Comparison of ENCODE assay signal across 34 cellular contexts in genomic region chr4:164872481-164872880, GRCh38. TPM values are rescaled to one million over a fixed set of nuclear protein-coding genes. Genes with fewer than 3 reads are reported as not detected.
"Had no signal": no experiment of that assay in that cellular context is flagged by ENCODE, and none has a peak within 500 bp of the region (broad histone marks: within the 10 kb centered on the region; RNA-seq: fewer than 3 reads in every experiment).

No MANE protein-coding gene starts in this region.

- H3K27ac Mint-ChIP-seq: activated CD4-positive, alpha-beta memory T cell treated with anti-CD3 and anti-CD28 coated beads for 36 hours; activated CD4-positive, alpha-beta T cell treated with anti-CD3 and anti-CD28 coated beads for 36 hours; activated CD4-positive, alpha-beta T cell treated with anti-CD3 and anti-CD28 coated beads, Interleukin-2, amount 10 ng/mL, durations not matched to agents 24 days and 14 days; activated CD8-positive, alpha-beta memory T cell treated with anti-CD3 and anti-CD28 coated beads, Interleukin-2, amount 10 ng/mL, durations not matched to agents 7 days and 5 days; activated CD8-positive, alpha-beta T cell treated with anti-CD3 and anti-CD28 coated beads, Interleukin-2, amount 10 ng/mL, durations not matched to agents 7 days and 5 days; activated naive CD4-positive, alpha-beta T cell treated with anti-CD3 and anti-CD28 coated beads, Interleukin-2, amount 10 ng/mL, durations not matched to agents 7 days and 5 days; activated naive CD4-positive, alpha-beta T cell treated with anti-CD3 and anti-CD28 coated beads, Interleukin-2, amount 50 U/mL, for 72 hours; activated naive CD8-positive, alpha-beta T cell treated with anti-CD3 and anti-CD28 coated beads, Interleukin-2, amount 10 ng/mL, durations not matched to agents 7 days and 5 days; brain; dendritic cell treated with granulocyte-macrophage colony-stimulating factor and Interleukin-4, amounts not matched to agents 40 ng/mL and 50 ng/mL, for 4 days; endodermal cell; T-helper 17 cell; T-helper 2 cell treated with Interferon-gamma antibody and Interleukin-4, amounts not matched to agents 5 μg/mL and 100 μg/mL, for 36 hours had no signal

- H3K9me3 Mint-ChIP-seq: activated CD4-positive, alpha-beta memory T cell treated with anti-CD3 and anti-CD28 coated beads for 36 hours; activated CD4-positive, alpha-beta T cell treated with anti-CD3 and anti-CD28 coated beads, Interleukin-2, amount 10 ng/mL, durations not matched to agents 24 days and 14 days; activated naive CD4-positive, alpha-beta T cell treated with anti-CD3 and anti-CD28 coated beads, Interleukin-2, amount 10 ng/mL, durations not matched to agents 7 days and 5 days; activated naive CD4-positive, alpha-beta T cell treated with anti-CD3 and anti-CD28 coated beads, Interleukin-2, amount 50 U/mL, for 72 hours; activated naive CD8-positive, alpha-beta T cell treated with anti-CD3 and anti-CD28 coated beads, Interleukin-2, amount 10 ng/mL, durations not matched to agents 7 days and 5 days; T-helper 2 cell treated with Interferon-gamma antibody and Interleukin-4, amounts not matched to agents 5 μg/mL and 100 μg/mL, for 36 hours had no signal

- ATAC-seq: activated CD4-positive, alpha-beta T cell treated with anti-CD3 and anti-CD28 coated beads for 36 hours; activated CD8-positive, alpha-beta memory T cell treated with anti-CD3 and anti-CD28 coated beads, Interleukin-2, amount 10 ng/mL, durations not matched to agents 7 days and 5 days; activated CD8-positive, alpha-beta T cell treated with anti-CD3 and anti-CD28 coated beads, Interleukin-2, amount 10 ng/mL, durations not matched to agents 7 days and 5 days; activated naive CD4-positive, alpha-beta T cell treated with anti-CD3 and anti-CD28 coated beads, Interleukin-2, amount 50 U/mL, for 72 hours; esophagus mucosa; heart left ventricle; T-helper 17 cell had no signal

- DNase-seq: activated CD4-positive, alpha-beta memory T cell treated with anti-CD3 and anti-CD28 coated beads for 36 hours; activated CD4-positive, alpha-beta T cell treated with anti-CD3 and anti-CD28 coated beads for 36 hours; activated CD4-positive, alpha-beta T cell treated with anti-CD3 and anti-CD28 coated beads, Interleukin-2, amount 10 ng/mL, durations not matched to agents 24 days and 14 days; activated CD4-positive, CD25-positive, alpha-beta regulatory T cell; activated CD4-positive, CD25-positive, alpha-beta regulatory T cell treated with anti-CD3 and anti-CD28 coated beads, Interleukin-2, amount 50 U/mL, for 72 hours; activated CD8-positive, alpha-beta memory T cell treated with anti-CD3 and anti-CD28 coated beads, Interleukin-2, amount 10 ng/mL, durations not matched to agents 7 days and 5 days; activated CD8-positive, alpha-beta memory T cell treated with anti-CD3 and anti-CD28 coated beads, Interleukin-2, amount 50 U/mL, for 4 hours; activated CD8-positive, alpha-beta T cell treated with anti-CD3 and anti-CD28 coated beads, Interleukin-2, amount 10 ng/mL, durations not matched to agents 7 days and 5 days; activated gamma-delta T cell; activated naive CD4-positive, alpha-beta T cell; activated naive CD4-positive, alpha-beta T cell treated with anti-CD3 and anti-CD28 coated beads, Interleukin-2, amount 10 ng/mL, durations not matched to agents 7 days and 5 days; activated naive CD8-positive, alpha-beta T cell treated with anti-CD3 and anti-CD28 coated beads, Interleukin-2, amount 10 ng/mL, durations not matched to agents 7 days and 5 days; activated T-cell treated with anti-CD3 and anti-CD28 coated beads, Interleukin-2, amount 50 U/mL, for 1 hour; activated T-cell treated with anti-CD3 and anti-CD28 coated beads, Interleukin-2, amount 50 U/mL, for 48 hours; dorsolateral prefrontal cortex; effector memory CD4-positive, alpha-beta T cell; endodermal cell; foreskin fibroblast; glutamatergic neuron; heart left ventricle; T-helper 17 cell; T1000 had no signal

- H3K27me3 ChIP-seq: ascending aorta, breast epithelium, cardiac muscle cell had no signal

- H3K27ac ChIP-seq: ascending aorta, breast epithelium, cardiac muscle cell, coronary artery, dorsolateral prefrontal cortex, heart left ventricle had no signal

- H3K4me3 ChIP-seq: ascending aorta, breast epithelium, cardiac muscle cell, coronary artery, dorsolateral prefrontal cortex, heart left ventricle had no signal

- H3K27me3 Mint-ChIP-seq: central memory CD8-positive, alpha-beta T cell; dendritic cell treated with granulocyte-macrophage colony-stimulating factor and Interleukin-4, amounts not matched to agents 40 ng/mL and 50 ng/mL, for 4 days had no signal

- H3K4me1 ChIP-seq: ascending aorta, breast epithelium, heart left ventricle had no signal

- H3K4me1 Mint-ChIP-seq: activated CD4-positive, alpha-beta T cell treated with anti-CD3 and anti-CD28 coated beads for 36 hours; activated CD4-positive, alpha-beta T cell treated with anti-CD3 and anti-CD28 coated beads, Interleukin-2, amount 10 ng/mL, durations not matched to agents 24 days and 14 days; activated CD8-positive, alpha-beta memory T cell treated with anti-CD3 and anti-CD28 coated beads, Interleukin-2, amount 10 ng/mL, durations not matched to agents 7 days and 5 days; activated naive CD4-positive, alpha-beta T cell treated with anti-CD3 and anti-CD28 coated beads, Interleukin-2, amount 10 ng/mL, durations not matched to agents 7 days and 5 days; activated naive CD8-positive, alpha-beta T cell treated with anti-CD3 and anti-CD28 coated beads, Interleukin-2, amount 10 ng/mL, durations not matched to agents 7 days and 5 days; central memory CD8-positive, alpha-beta T cell had no signal

- H3K4me3 Mint-ChIP-seq: activated CD4-positive, alpha-beta memory T cell treated with anti-CD3 and anti-CD28 coated beads for 36 hours; activated CD4-positive, alpha-beta T cell treated with anti-CD3 and anti-CD28 coated beads for 36 hours; activated CD4-positive, alpha-beta T cell treated with anti-CD3 and anti-CD28 coated beads, Interleukin-2, amount 10 ng/mL, durations not matched to agents 24 days and 14 days; activated CD8-positive, alpha-beta memory T cell treated with anti-CD3 and anti-CD28 coated beads, Interleukin-2, amount 10 ng/mL, durations not matched to agents 7 days and 5 days; activated CD8-positive, alpha-beta T cell treated with anti-CD3 and anti-CD28 coated beads, Interleukin-2, amount 10 ng/mL, durations not matched to agents 7 days and 5 days; activated naive CD4-positive, alpha-beta T cell treated with anti-CD3 and anti-CD28 coated beads, Interleukin-2, amount 10 ng/mL, durations not matched to agents 7 days and 5 days; activated naive CD8-positive, alpha-beta T cell treated with anti-CD3 and anti-CD28 coated beads, Interleukin-2, amount 10 ng/mL, durations not matched to agents 7 days and 5 days; brain; central memory CD8-positive, alpha-beta T cell; dendritic cell treated with granulocyte-macrophage colony-stimulating factor and Interleukin-4, amounts not matched to agents 40 ng/mL and 50 ng/mL, for 4 days; endodermal cell; T-helper 17 cell; T-helper 2 cell treated with Interferon-gamma antibody and Interleukin-4, amounts not matched to agents 5 μg/mL and 100 μg/mL, for 36 hours had no signal

- H3K36me3 ChIP-seq: ascending aorta, breast epithelium, cardiac muscle cell, heart left ventricle had no signal

- H3K9me3 ChIP-seq: ascending aorta, breast epithelium, heart left ventricle had no signal

- H3K36me3 Mint-ChIP-seq: activated CD4-positive, alpha-beta memory T cell treated with anti-CD3 and anti-CD28 coated beads for 36 hours; activated CD8-positive, alpha-beta memory T cell treated with anti-CD3 and anti-CD28 coated beads, Interleukin-2, amount 10 ng/mL, durations not matched to agents 7 days and 5 days; activated naive CD4-positive, alpha-beta T cell treated with anti-CD3 and anti-CD28 coated beads, Interleukin-2, amount 10 ng/mL, durations not matched to agents 7 days and 5 days; activated naive CD4-positive, alpha-beta T cell treated with anti-CD3 and anti-CD28 coated beads, Interleukin-2, amount 50 U/mL, for 72 hours; activated naive CD8-positive, alpha-beta T cell treated with anti-CD3 and anti-CD28 coated beads, Interleukin-2, amount 10 ng/mL, durations not matched to agents 7 days and 5 days; brain had no signal

RNA-seq across cellular contexts. Expression of gene APELA, which starts 4.5 kb away (rescaled TPM):
- total RNA-seq: activated CD4-positive, alpha-beta memory T cell treated with anti-CD3 and anti-CD28 coated beads for 36 hours; activated CD4-positive, alpha-beta T cell treated with anti-CD3 and anti-CD28 coated beads for 36 hours; activated CD4-positive, alpha-beta T cell treated with anti-CD3 and anti-CD28 coated beads, Interleukin-2, amount 10 ng/mL, durations not matched to agents 24 days and 14 days; activated CD8-positive, alpha-beta memory T cell treated with anti-CD3 and anti-CD28 coated beads for 36 hours; activated CD8-positive, alpha-beta memory T cell treated with anti-CD3 and anti-CD28 coated beads, Interleukin-2, amount 10 ng/mL, durations not matched to agents 7 days and 5 days; activated CD8-positive, alpha-beta T cell treated with anti-CD3 and anti-CD28 coated beads, Interleukin-2, amount 10 ng/mL, durations not matched to agents 7 days and 5 days; activated naive CD4-positive, alpha-beta T cell treated with anti-CD3 and anti-CD28 coated beads, Interleukin-2, amount 50 U/mL, for 72 hours; activated naive CD8-positive, alpha-beta T cell treated with anti-CD3 and anti-CD28 coated beads, Interleukin-2, amount 10 ng/mL, durations not matched to agents 7 days and 5 days; ascending aorta; epithelial cell of proximal tubule; esophagus mucosa; heart left ventricle; T-helper 17 cell had no signal
- polyA plus RNA-seq: heart left ventricle had no signal
